9 cellular contexts compared by ENCODE assay signal in the genomic region with DNA sequence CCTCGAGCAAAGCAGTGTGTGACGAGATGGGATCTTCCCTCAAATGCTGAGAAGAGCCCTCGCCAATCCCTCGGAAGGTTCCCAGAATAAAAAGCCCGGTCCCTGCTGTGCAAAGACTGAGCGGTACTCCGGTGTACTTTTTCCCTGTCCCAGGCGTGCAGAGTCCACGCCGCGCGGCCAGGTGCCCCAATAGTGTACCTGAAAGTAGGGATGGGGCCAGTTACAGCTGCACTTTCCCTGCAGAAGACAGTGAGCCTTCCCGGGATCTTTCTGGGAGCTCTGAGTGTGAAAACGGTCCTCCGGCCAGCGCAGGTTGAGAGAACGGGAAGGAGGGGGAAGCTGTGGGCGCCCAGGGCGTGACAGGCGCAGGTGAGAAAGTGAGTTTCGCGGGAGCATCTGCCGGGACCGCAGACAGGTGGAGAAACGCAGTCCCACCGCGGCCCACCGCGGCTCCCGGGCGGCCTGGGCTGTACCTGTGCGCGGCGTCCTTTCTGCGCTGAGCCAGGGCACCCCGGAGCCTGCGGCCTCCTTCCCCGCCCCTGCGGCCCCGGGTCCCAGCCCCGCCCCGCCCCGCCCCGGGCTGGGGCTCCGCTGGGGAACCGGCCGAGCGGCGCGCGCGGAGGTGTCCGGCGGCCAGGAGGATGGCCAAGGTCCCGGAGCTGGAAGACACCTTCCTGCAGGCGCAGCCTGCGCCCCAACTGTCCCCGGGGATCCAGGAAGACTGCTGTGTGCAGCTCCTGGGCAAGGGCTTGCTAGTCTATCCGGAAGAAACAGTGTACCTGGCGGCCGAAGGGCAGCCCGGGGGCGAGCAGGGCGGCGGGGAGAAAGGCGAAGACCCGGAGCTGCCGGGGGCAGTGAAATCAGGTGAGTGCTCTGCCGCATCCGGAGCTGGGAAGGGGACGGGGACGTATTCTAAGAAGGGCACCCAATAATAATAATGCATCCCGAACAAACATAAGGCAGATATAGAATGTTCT. TPM values are rescaled to one million over a fixed set of nuclear protein-coding genes. Genes with fewer than 3 reads are reported as not detected.
DNase-seq lines count a peak whose midpoint lies in the region; ATAC-seq and TF ChIP-seq lines count a peak whose summit lies in the region.
"Had no signal": no experiment of that assay in that cellular context is flagged by ENCODE, and none has a peak within 500 bp of the region (broad histone marks: within the 10 kb centered on the region; RNA-seq: fewer than 3 reads in every experiment).

A gene with protein sequence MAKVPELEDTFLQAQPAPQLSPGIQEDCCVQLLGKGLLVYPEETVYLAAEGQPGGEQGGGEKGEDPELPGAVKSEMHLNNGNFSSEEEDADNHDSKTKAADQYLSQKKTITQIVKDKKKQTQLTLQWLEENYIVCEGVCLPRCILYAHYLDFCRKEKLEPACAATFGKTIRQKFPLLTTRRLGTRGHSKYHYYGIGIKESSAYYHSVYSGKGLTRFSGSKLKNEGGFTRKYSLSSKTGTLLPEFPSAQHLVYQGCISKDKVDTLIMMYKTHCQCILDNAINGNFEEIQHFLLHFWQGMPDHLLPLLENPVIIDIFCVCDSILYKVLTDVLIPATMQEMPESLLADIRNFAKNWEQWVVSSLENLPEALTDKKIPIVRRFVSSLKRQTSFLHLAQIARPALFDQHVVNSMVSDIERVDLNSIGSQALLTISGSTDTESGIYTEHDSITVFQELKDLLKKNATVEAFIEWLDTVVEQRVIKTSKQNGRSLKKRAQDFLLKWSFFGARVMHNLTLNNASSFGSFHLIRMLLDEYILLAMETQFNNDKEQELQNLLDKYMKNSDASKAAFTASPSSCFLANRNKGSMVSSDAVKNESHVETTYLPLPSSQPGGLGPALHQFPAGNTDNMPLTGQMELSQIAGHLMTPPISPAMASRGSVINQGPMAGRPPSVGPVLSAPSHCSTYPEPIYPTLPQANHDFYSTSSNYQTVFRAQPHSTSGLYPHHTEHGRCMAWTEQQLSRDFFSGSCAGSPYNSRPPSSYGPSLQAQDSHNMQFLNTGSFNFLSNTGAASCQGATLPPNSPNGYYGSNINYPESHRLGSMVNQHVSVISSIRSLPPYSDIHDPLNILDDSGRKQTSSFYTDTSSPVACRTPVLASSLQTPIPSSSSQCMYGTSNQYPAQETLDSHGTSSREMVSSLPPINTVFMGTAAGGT (plus strand): TSS at position 608 of the 977 bp plus-strand sequence. CDS start 34 bp downstream, at position 642.

- ATAC-seq in activated CD8-positive, alpha-beta T cell treated with anti-CD3 and anti-CD28 coated beads for 36 hours = no peak
- ATAC-seq in GM21515 (IDR thresholded peaks at IDR 0.05; ENCODE audit: unreplicated experiment) (no peak), HG03175 (IDR thresholded peaks at IDR 0.05; ENCODE audit: unreplicated experiment) (no peak)

- H3K27me3 Mint-ChIP-seq in activated CD8-positive, alpha-beta T cell treated with anti-CD3 and anti-CD28 coated beads for 36 hours = peaks cover 23% of the 10 kb centered on the region
- peaks cover 50% of the 10 kb centered on the region for H3K27me3 Mint-ChIP-seq in stimulated activated naive CD8-positive, alpha-beta T cell treated with anti-CD3 and anti-CD28 coated beads, Interleukin-15, Interleukin-2, amounts not matched to agents 100 ng/mL and 50 ng/mL, for 24 hours

- POLR2A ChIA-PET in activated CD8-positive, alpha-beta T cell treated with anti-CD3 and anti-CD28 coated beads for 36 hours (lab: Charles Lee) = no interaction called here

- H3K9me3 Mint-ChIP-seq in activated CD8-positive, alpha-beta T cell treated with anti-CD3 and anti-CD28 coated beads for 36 hours = peaks cover 3% of the 10 kb centered on the region
- H3K9me3 Mint-ChIP-seq in stimulated activated naive CD8-positive, alpha-beta T cell treated with anti-CD3 and anti-CD28 coated beads, Interleukin-15, Interleukin-2, amounts not matched to agents 100 ng/mL and 50 ng/mL, for 24 hours = peaks cover 7% of the 10 kb centered on the region

- peaks cover 5% of the 10 kb centered on the region for H3K4me1 Mint-ChIP-seq in activated CD8-positive, alpha-beta T cell treated with anti-CD3 and anti-CD28 coated beads for 36 hours (ENCODE audit: low read depth)
- peaks cover 8% of the 10 kb centered on the region for H3K4me1 Mint-ChIP-seq in stimulated activated naive CD8-positive, alpha-beta T cell treated with anti-CD3 and anti-CD28 coated beads, Interleukin-15, Interleukin-2, amounts not matched to agents 100 ng/mL and 50 ng/mL, for 24 hours (ENCODE audit: low read depth)

- DNase-seq in NCI-H748 (lab: John Stamatoyannopoulos, UW; ENCODE audit: unreplicated experiment) (peak; percentile 60), NCI-H748 treated with DMSO at 0.1 percent for 48 hours (lab: John Stamatoyannopoulos, UW) (no peak), iPS-NIHi7 (ENCODE audit: extremely low spot score) (peak; percentile 68)
- DNase-seq in activated CD8-positive, alpha-beta T cell treated with anti-CD3 and anti-CD28 coated beads for 36 hours = no peak
- DNase-seq in stimulated activated CD4-positive, alpha-beta T cell treated with anti-CD3 and anti-CD28 coated beads, Interleukin-4, amount 100 ng/mL, for 24 hours = no peak
- DNase-seq: stimulated activated CD4-positive, alpha-beta T cell treated with anti-CD3 and anti-CD28 coated beads, Interleukin-12 subunit alpha, Interleukin-12 subunit beta, amount 100 ng/mL, for 4 hours had no signal

- no peaks in the 10 kb centered on the region for H3K36me3 Mint-ChIP-seq in activated CD8-positive, alpha-beta T cell treated with anti-CD3 and anti-CD28 coated beads for 36 hours (ENCODE audit: low read depth)
- H3K36me3 Mint-ChIP-seq in stimulated activated naive CD8-positive, alpha-beta T cell treated with anti-CD3 and anti-CD28 coated beads, Interleukin-15, Interleukin-2, amounts not matched to agents 100 ng/mL and 50 ng/mL, for 24 hours (ENCODE audit: low read depth) = no peaks in the 10 kb centered on the region

- intact Hi-C loops in activated CD8-positive, alpha-beta T cell treated with anti-CD3 and anti-CD28 coated beads for 36 hours (cut with micrococcal nuclease) = no loop called here

- H3K4me3 Mint-ChIP-seq in activated CD8-positive, alpha-beta T cell treated with anti-CD3 and anti-CD28 coated beads for 36 hours = peak within 1 kb of the TSS; percentile 17
- peak within 1 kb of the TSS; percentile 18 for H3K4me3 Mint-ChIP-seq in stimulated activated naive CD8-positive, alpha-beta T cell treated with anti-CD3 and anti-CD28 coated beads, Interleukin-15, Interleukin-2, amounts not matched to agents 100 ng/mL and 50 ng/mL, for 24 hours

- TF ChIP-seq CTCF in activated CD8-positive, alpha-beta T cell treated with anti-CD3 and anti-CD28 coated beads for 36 hours (IDR thresholded peaks at IDR 0.05) = no peak

- H3K27ac Mint-ChIP-seq in activated CD8-positive, alpha-beta T cell treated with anti-CD3 and anti-CD28 coated beads for 36 hours = no peak within 1 kb of the TSS
- H3K27ac Mint-ChIP-seq in stimulated activated naive CD8-positive, alpha-beta T cell treated with anti-CD3 and anti-CD28 coated beads, Interleukin-15, Interleukin-2, amounts not matched to agents 100 ng/mL and 50 ng/mL, for 24 hours = no peak within 1 kb of the TSS

- CTCF ChIA-PET in activated CD8-positive, alpha-beta T cell treated with anti-CD3 and anti-CD28 coated beads for 36 hours (lab: Charles Lee) = no interaction called here

RNA-seq across cellular contexts. Expression of the gene that starts here (rescaled TPM):
- not detected for total RNA-seq in activated CD8-positive, alpha-beta T cell treated with anti-CD3 and anti-CD28 coated beads for 36 hours

Comparison
In these comparisons a context has a peak if more than half of its experiments do, and no peak if none do; other contexts are left out.
1. DNase-seq: peak in NCI-H748 (single experiment) and iPS-NIHi7 (single experiment); none in NCI-H748 treated with DMSO at 0.1 percent for 48 hours (single experiment), activated CD8-positive, alpha-beta T cell treated with anti-CD3 and anti-CD28 coated beads for 36 hours (single experiment) and stimulated activated CD4-positive, alpha-beta T cell treated with anti-CD3 and anti-CD28 coated beads, Interleukin-4, amount 100 ng/mL, for 24 hours (single experiment).